ENCODE assay signal across 24 cellular contexts in the genomic region with DNA sequence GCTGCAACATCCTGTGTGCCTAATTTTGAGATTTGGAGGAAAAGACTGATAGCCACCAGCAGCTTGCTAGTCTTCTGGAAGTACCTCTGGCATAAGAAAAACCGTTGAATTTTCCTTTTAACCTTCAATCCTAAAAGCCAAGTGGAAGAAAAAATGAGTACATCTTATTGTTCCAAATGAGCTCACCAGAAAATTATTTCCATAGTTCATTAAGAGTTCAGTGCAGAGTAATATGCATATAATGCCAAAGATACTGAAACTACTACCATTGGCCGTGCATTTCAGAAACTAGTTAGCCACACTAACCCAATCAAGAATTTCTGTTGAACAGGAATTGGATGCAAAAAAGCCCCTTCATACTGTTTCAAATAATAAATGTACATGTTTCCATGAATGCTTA.
DNase-seq lines count a peak whose midpoint lies in the region; ATAC-seq, FAIRE-seq and TF ChIP-seq lines count a peak whose summit lies in the region.
"Had no signal": no experiment of that assay in that cellular context is flagged by ENCODE, and none has a peak within 500 bp of the region (broad histone marks: within the 10 kb centered on the region; RNA-seq: fewer than 3 reads in every experiment).

No MANE protein-coding gene starts in this region.

- H3K4me1 Mint-ChIP-seq in HFFc6 (ENCODE audit: low read depth): peaks cover 43% of the 10 kb centered on the region
- peaks cover 3% of the 10 kb centered on the region for H3K4me1 Mint-ChIP-seq in astrocyte (ENCODE audit: low read depth, unreplicated experiment)
- H3K4me1 Mint-ChIP-seq: CD4-positive, alpha-beta memory T cell; IgD-negative memory B cell had no signal

- no peaks in the 10 kb centered on the region for H3K27me3 ChIP-seq in astrocyte (ENCODE audit: insufficient read depth, low read length)

- TF ChIP-seq CTCF in HFFc6 (IDR thresholded peaks at IDR 0.05) (no peak), astrocyte (IDR thresholded peaks at IDR 0.05; ENCODE audit: insufficient read depth, low read depth, low read length) (no peak)

- DNase-seq in HFFc6 (no peak), astrocyte (ENCODE audit: low read depth) (peak; percentile 13), iris pigment epithelial cell (ENCODE audit: low read depth) (peak; percentile 7), SW 1271 (lab: John Stamatoyannopoulos, UW) (no peak)
- DNase-seq: AML-193; C1 segment of cervical spinal cord; CD4-positive, alpha-beta memory T cell; COR-L47; DMS53; GF-D8; H7; MM.1S; NCI-H2029; NCI-H69; SHP77 had no signal

- H3K36me3 Mint-ChIP-seq in HFFc6 (ENCODE audit: low read depth) (no peaks in the 10 kb centered on the region), astrocyte (ENCODE audit: low read depth, unreplicated experiment) (no peaks in the 10 kb centered on the region)
- H3K36me3 Mint-ChIP-seq: CD4-positive, alpha-beta memory T cell; IgD-negative memory B cell had no signal

- peaks cover 3% of the 10 kb centered on the region; the same call in 1 of the 2 replicates for H3K27me3 Mint-ChIP-seq in HFFc6 (ENCODE audit: insufficient read depth)
- no peaks in the 10 kb centered on the region for H3K27me3 Mint-ChIP-seq in astrocyte (ENCODE audit: low read depth, unreplicated experiment)
- H3K27me3 Mint-ChIP-seq: CD4-positive, alpha-beta memory T cell had no signal

- H3K4me1 ChIP-seq in astrocyte (ENCODE audit: insufficient read depth, low read length): no peaks in the 10 kb centered on the region
- H3K4me1 ChIP-seq: A549 had no signal

- no peak overlapping the region for H3K27ac ChIP-seq in astrocyte (ENCODE audit: low read depth, low read length)
- H3K27ac ChIP-seq: A549, KMS-11, RWPE1 had no signal

- no peak overlapping the region for H3K4me2 ChIP-seq in astrocyte (ENCODE audit: low read length)
- H3K4me2 ChIP-seq: A549, KMS-11 had no signal

- peak overlapping the region; percentile 61; the same call in 1 of the 2 replicates for H3K27ac Mint-ChIP-seq in HFFc6
- H3K27ac Mint-ChIP-seq in astrocyte (ENCODE audit: unreplicated experiment): no peak overlapping the region
- H3K27ac Mint-ChIP-seq: CD4-positive, alpha-beta memory T cell; IgD-negative memory B cell had no signal

- no peak overlapping the region for H3K9ac ChIP-seq in astrocyte (ENCODE audit: low read length)
- H3K9ac ChIP-seq: KMS-11 had no signal

- no peak for ATAC-seq in GM18520 (IDR thresholded peaks at IDR 0.05; ENCODE audit: unreplicated experiment)
- ATAC-seq in HG02884 (IDR thresholded peaks at IDR 0.05; ENCODE audit: unreplicated experiment): no peak
- no peak for ATAC-seq in GM21423 (IDR thresholded peaks at IDR 0.05; ENCODE audit: unreplicated experiment)
- ATAC-seq: A549 had no signal

- FAIRE-seq in astrocyte (lab: Jason Lieb, UNC): no peak
- FAIRE-seq: A549, GM12891, GM19239 had no signal

- no peak overlapping the region for H3K4me3 ChIP-seq in astrocyte (ENCODE audit: insufficient read depth, low read depth, low read length)
- H3K4me3 ChIP-seq: A549 had no signal

- H2AFZ ChIP-seq in astrocyte (ENCODE audit: low read depth, low read length): no peak overlapping the region

- no peaks in the 10 kb centered on the region for H3K9me3 ChIP-seq in astrocyte (ENCODE audit: insufficient read depth, low read depth, low read length)
- H3K9me3 ChIP-seq: A549 had no signal

- no peaks in the 10 kb centered on the region for H3K36me3 ChIP-seq in astrocyte (ENCODE audit: insufficient read depth, low read length)

- no peaks in the 10 kb centered on the region for H3K9me3 Mint-ChIP-seq in HFFc6
- H3K9me3 Mint-ChIP-seq in astrocyte (ENCODE audit: unreplicated experiment): no peaks in the 10 kb centered on the region

- H3K79me2 ChIP-seq in astrocyte (ENCODE audit: insufficient read depth, low read length): no peaks in the 10 kb centered on the region

- no peaks in the 10 kb centered on the region for H4K20me1 ChIP-seq in astrocyte (ENCODE audit: insufficient read depth, low read length)

- H3K4me3 Mint-ChIP-seq in HFFc6 (peak overlapping the region; percentile 38; the same call in 1 of the 2 replicates), astrocyte (ENCODE audit: unreplicated experiment) (no peak overlapping the region)
- H3K4me3 Mint-ChIP-seq: CD4-positive, alpha-beta memory T cell; IgD-negative memory B cell had no signal

Comparison
In these comparisons a context has a peak if more than half of its experiments do, and no peak if none do; other contexts are left out.
1. DNase-seq: peak in astrocyte (single experiment) and iris pigment epithelial cell (single experiment); none in HFFc6 (single experiment) and SW 1271 (0 of 2).